14 cellular contexts compared by ENCODE assay signal in the genomic region with DNA sequence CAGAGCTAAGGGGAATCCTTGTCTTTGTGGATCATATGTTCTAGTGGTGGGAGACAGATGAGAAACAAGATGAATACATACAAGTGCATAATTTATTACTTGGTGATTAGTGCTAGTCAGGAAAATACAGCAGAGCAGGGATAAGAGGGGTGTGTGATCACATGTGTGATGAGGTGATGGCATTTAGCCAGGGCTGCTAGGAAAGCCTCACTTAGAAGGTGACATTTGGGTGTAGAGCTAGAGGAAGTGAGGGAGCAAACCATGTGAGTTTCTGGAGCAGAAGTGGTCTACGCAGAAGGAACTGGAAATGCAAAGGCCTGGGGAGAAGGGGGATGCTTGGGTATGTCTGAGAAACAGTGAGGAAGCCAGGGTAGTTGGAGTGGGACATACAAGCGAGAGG.
"Had no signal": no experiment of that assay in that cellular context is flagged by ENCODE, and none has a peak within 500 bp of the region (broad histone marks: within the 10 kb centered on the region; RNA-seq: fewer than 3 reads in every experiment).

No MANE protein-coding gene starts in this region.

- DNase-seq: activated CD4-positive, alpha-beta T cell treated with anti-CD3 and anti-CD28 coated beads, Interleukin-2, amount 50 U/mL, for 1 hour; activated CD4-positive, CD25-positive, alpha-beta regulatory T cell; glutamatergic neuron; left colon; mammary epithelial cell; naive thymus-derived CD4-positive, alpha-beta T cell; right lobe of liver; T-helper 17 cell; trophoblast cell had no signal

- H3K9me3 Mint-ChIP-seq: activated naive CD4-positive, alpha-beta T cell treated with anti-CD3 and anti-CD28 coated beads, Interleukin-2, amount 50 U/mL, for 24 hours; brain; stimulated activated effector memory CD8-positive, alpha-beta T cell treated with anti-CD3 and anti-CD28 coated beads, Interleukin-12 subunit alpha, Interleukin-12 subunit beta, amount 100 ng/mL, for 72 hours had no signal

- H3K27ac Mint-ChIP-seq: activated naive CD4-positive, alpha-beta T cell treated with anti-CD3 and anti-CD28 coated beads, Interleukin-2, amount 50 U/mL, for 24 hours; brain; naive thymus-derived CD4-positive, alpha-beta T cell; progenitor cell of endocrine pancreas; stimulated activated effector memory CD8-positive, alpha-beta T cell treated with anti-CD3 and anti-CD28 coated beads, Interleukin-12 subunit alpha, Interleukin-12 subunit beta, amount 100 ng/mL, for 72 hours; T-helper 17 cell had no signal

- H3K4me1 Mint-ChIP-seq: activated naive CD4-positive, alpha-beta T cell treated with anti-CD3 and anti-CD28 coated beads, Interleukin-2, amount 50 U/mL, for 24 hours; naive thymus-derived CD4-positive, alpha-beta T cell; stimulated activated effector memory CD8-positive, alpha-beta T cell treated with anti-CD3 and anti-CD28 coated beads, Interleukin-12 subunit alpha, Interleukin-12 subunit beta, amount 100 ng/mL, for 72 hours; T-helper 17 cell had no signal

- H3K36me3 Mint-ChIP-seq: activated naive CD4-positive, alpha-beta T cell treated with anti-CD3 and anti-CD28 coated beads, Interleukin-2, amount 50 U/mL, for 24 hours; brain; stimulated activated effector memory CD8-positive, alpha-beta T cell treated with anti-CD3 and anti-CD28 coated beads, Interleukin-12 subunit alpha, Interleukin-12 subunit beta, amount 100 ng/mL, for 72 hours had no signal

- H3K4me3 Mint-ChIP-seq: activated naive CD4-positive, alpha-beta T cell treated with anti-CD3 and anti-CD28 coated beads, Interleukin-2, amount 50 U/mL, for 24 hours; brain; naive thymus-derived CD4-positive, alpha-beta T cell; stimulated activated effector memory CD8-positive, alpha-beta T cell treated with anti-CD3 and anti-CD28 coated beads, Interleukin-12 subunit alpha, Interleukin-12 subunit beta, amount 100 ng/mL, for 72 hours; T-helper 17 cell had no signal

- H3K27me3 Mint-ChIP-seq: brain, progenitor cell of endocrine pancreas had no signal

- ATAC-seq: esophagus mucosa; left colon; naive thymus-derived CD4-positive, alpha-beta T cell; right lobe of liver; T-helper 17 cell had no signal
